ENCODE assay signal across 18 cellular contexts in the genomic region with DNA sequence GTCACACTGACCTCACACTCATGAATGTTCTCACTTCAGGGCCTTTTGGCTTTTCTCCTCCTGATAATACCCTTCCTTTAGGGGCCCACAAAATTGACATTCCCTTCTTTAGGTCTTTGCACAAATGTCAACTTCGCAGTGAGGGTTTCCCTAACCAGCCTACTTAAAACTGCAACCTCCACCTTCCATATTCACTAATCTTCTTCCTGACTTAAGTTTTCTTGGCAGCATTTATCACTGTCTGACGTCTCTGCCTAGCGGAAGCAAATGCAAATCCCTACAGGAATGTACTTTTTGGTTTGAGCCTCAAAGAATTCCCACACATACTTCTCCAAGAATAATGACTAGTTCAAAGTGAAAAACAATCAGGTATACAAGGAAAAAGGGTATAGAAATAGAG.
"Had no signal": no experiment of that assay in that cellular context is flagged by ENCODE, and none has a peak within 500 bp of the region (broad histone marks: within the 10 kb centered on the region; RNA-seq: fewer than 3 reads in every experiment).

No MANE protein-coding gene starts in this region.

- ATAC-seq: gastroesophageal sphincter; natural killer cell; stimulated activated effector memory CD8-positive, alpha-beta T cell treated with anti-CD3 and anti-CD28 coated beads, Interleukin-12 subunit alpha, Interleukin-12 subunit beta, amount 100 ng/mL, for 72 hours had no signal

- H3K4me3 Mint-ChIP-seq: activated naive CD4-positive, alpha-beta T cell treated with anti-CD3 and anti-CD28 coated beads, Interleukin-2, amount 50 U/mL, for 24 hours; natural killer cell; stimulated activated effector memory CD8-positive, alpha-beta T cell treated with anti-CD3 and anti-CD28 coated beads, Interleukin-12 subunit alpha, Interleukin-12 subunit beta, amount 100 ng/mL, for 72 hours had no signal

- H3K9me3 Mint-ChIP-seq: activated naive CD4-positive, alpha-beta T cell treated with anti-CD3 and anti-CD28 coated beads, Interleukin-2, amount 50 U/mL, for 24 hours; natural killer cell; stimulated activated effector memory CD8-positive, alpha-beta T cell treated with anti-CD3 and anti-CD28 coated beads, Interleukin-12 subunit alpha, Interleukin-12 subunit beta, amount 100 ng/mL, for 72 hours had no signal

- DNase-seq: activated CD4-positive, alpha-beta T cell treated with anti-CD3 and anti-CD28 coated beads, Interleukin-2, amount 50 U/mL, for 4 hours; activated gamma-delta T cell; adrenal gland; colonic mucosa; erythroblast; mesenchymal stem cell; natural killer cell; sigmoid colon; stimulated activated CD4-positive, alpha-beta T cell treated with anti-CD3 and anti-CD28 coated beads, Interleukin-4, amount 100 ng/mL, for 24 hours; SW 1271; T-helper 2 cell; upper lobe of left lung had no signal

- H3K9me3 ChIP-seq: adrenal gland, colonic mucosa, neutrophil, sigmoid colon, thoracic aorta, upper lobe of left lung had no signal

- H3K27ac Mint-ChIP-seq: activated naive CD4-positive, alpha-beta T cell treated with anti-CD3 and anti-CD28 coated beads, Interleukin-2, amount 50 U/mL, for 24 hours; natural killer cell; stimulated activated effector memory CD8-positive, alpha-beta T cell treated with anti-CD3 and anti-CD28 coated beads, Interleukin-12 subunit alpha, Interleukin-12 subunit beta, amount 100 ng/mL, for 72 hours had no signal

- H3K27me3 Mint-ChIP-seq: activated naive CD4-positive, alpha-beta T cell treated with anti-CD3 and anti-CD28 coated beads, Interleukin-2, amount 50 U/mL, for 24 hours had no signal

- H3K27ac ChIP-seq: adrenal gland, colonic mucosa, gastroesophageal sphincter, neutrophil, parathyroid adenoma, sigmoid colon, thoracic aorta, upper lobe of left lung had no signal

- H2AFZ ChIP-seq: parathyroid adenoma had no signal

- H3K27me3 ChIP-seq: adrenal gland, colonic mucosa, gastroesophageal sphincter, neutrophil, sigmoid colon, upper lobe of left lung had no signal

- H3K79me2 ChIP-seq: parathyroid adenoma had no signal

- H3K4me1 ChIP-seq: colonic mucosa, gastroesophageal sphincter, parathyroid adenoma, sigmoid colon, upper lobe of left lung had no signal

- H3K9ac ChIP-seq: parathyroid adenoma had no signal

- H3K4me3 ChIP-seq: adrenal gland, colonic mucosa, gastroesophageal sphincter, sigmoid colon, thoracic aorta, upper lobe of left lung had no signal

- H3K4me1 Mint-ChIP-seq: activated naive CD4-positive, alpha-beta T cell treated with anti-CD3 and anti-CD28 coated beads, Interleukin-2, amount 50 U/mL, for 24 hours; natural killer cell; stimulated activated effector memory CD8-positive, alpha-beta T cell treated with anti-CD3 and anti-CD28 coated beads, Interleukin-12 subunit alpha, Interleukin-12 subunit beta, amount 100 ng/mL, for 72 hours had no signal

- H3K36me3 Mint-ChIP-seq: natural killer cell had no signal
